ENCODE assay signal across 26 cellular contexts in genomic region chr18:63043516-63043915, GRCh38.
DNase-seq lines count a peak whose midpoint lies in the region; ATAC-seq and TF ChIP-seq lines count a peak whose summit lies in the region.
"Had no signal": no experiment of that assay in that cellular context is flagged by ENCODE, and none has a peak within 500 bp of the region (broad histone marks: within the 10 kb centered on the region; RNA-seq: fewer than 3 reads in every experiment).

No MANE protein-coding gene starts in this region.

- no peaks in the 10 kb centered on the region for H3K9me3 ChIP-seq in breast epithelium
- H3K9me3 ChIP-seq in heart right ventricle, result peaks cover 0 to 10% (median 0%) of the 10 kb centered on the region in 11 donors
- no peaks in the 10 kb centered on the region for H3K9me3 ChIP-seq in spleen

- H3K4me1 ChIP-seq in breast epithelium, result no peaks in the 10 kb centered on the region
- H3K4me1 ChIP-seq in heart right ventricle, result peaks cover 0 to 9% (median 7%) of the 10 kb centered on the region in 9 donors
- H3K4me1 ChIP-seq in spleen, result peaks cover 0 to 13% (median 4%) of the 10 kb centered on the region in 6 donors
- H3K4me1 ChIP-seq: parathyroid adenoma had no signal

- CTCF ChIA-PET in MCF 10A (lab: Yijun Ruan, JAX), result interaction anchor here (0.8 kb wide), 1 partner anchor 17 kb away, joined by 4 read pairs; no protein-coding TSS in a partner anchor

- H3K9me3 Mint-ChIP-seq in MCF 10A (ENCODE audit: unreplicated experiment), result no peaks in the 10 kb centered on the region
- H3K9me3 Mint-ChIP-seq: dendritic cell treated with granulocyte-macrophage colony-stimulating factor and Interleukin-4, amounts not matched to agents 40 ng/mL and 50 ng/mL, for 4 days; H9 had no signal

- intact Hi-C loops in MCF 10A (cut with micrococcal nuclease) (no loop called here), breast epithelium (cut with DNase I; ENCODE audit: low total_unique reads) (no loop called here), heart right ventricle (cut with DNase I) (no loop called here), spleen (cut with DNase I; ENCODE audit: low total_unique reads) (no loop called here)

- H3K27ac Mint-ChIP-seq in MCF 10A (ENCODE audit: low read depth, unreplicated experiment), result no peak overlapping the region
- H3K27ac Mint-ChIP-seq: dendritic cell treated with granulocyte-macrophage colony-stimulating factor and Interleukin-4, amounts not matched to agents 40 ng/mL and 50 ng/mL, for 4 days; H9; T-helper 1 cell treated with Interleukin-12 subunit alpha and Interleukin-12 subunit beta and Interleukin-4 antibody, amounts not matched to agents 30 μg/mL and 1 μg/mL, for 36 hours had no signal

- no peak for ATAC-seq in heart right ventricle
- ATAC-seq: right cardiac atrium; stimulated activated naive B cell treated with anti-CD40 and anti-IgM and Interleukin-4, amounts not matched to agents 10 μg/mL and 1 μg/mL and 100 μg/mL, for 72 hours had no signal

- H3K36me3 ChIP-seq in breast epithelium, result no peaks in the 10 kb centered on the region
- H3K36me3 ChIP-seq in heart right ventricle, result no peaks in the 10 kb centered on the region
- no peaks in the 10 kb centered on the region for H3K36me3 ChIP-seq in spleen

- POLR2A ChIA-PET in MCF 10A (lab: Yijun Ruan, JAX), result interaction anchor here (0.7 to 0.8 kb wide), 2 partner anchors 284 to 329 kb away, joined by 3 to 6 read pairs; no protein-coding TSS in a partner anchor

- no TSS peak for BruUV-seq in MCF 10A (replicated peaks; lab: Mats Ljungman, UMichigan)

- TF ChIP-seq CTCF in MCF 10A (IDR thresholded peaks at IDR 0.05; ENCODE audit: unreplicated experiment) (no peak), breast epithelium (IDR thresholded peaks at IDR 0.05) (no peak), astrocyte of the spinal cord (IDR thresholded peaks at IDR 0.05; ENCODE audit: low read depth, low read length) (no peak), fibroblast of villous mesenchyme (IDR thresholded peaks at IDR 0.05; ENCODE audit: insufficient read depth, low read depth, low read length) (no peak), heart right ventricle (IDR thresholded peaks at IDR 0.05) (no peak), spleen (IDR thresholded peaks at IDR 0.05 in 8 of 11, conservative IDR thresholded peaks at IDR 0.05 in 3 of 11) (no peak)

- H3K4me3 Mint-ChIP-seq in MCF 10A (ENCODE audit: unreplicated experiment), result no peak overlapping the region
- H3K4me3 Mint-ChIP-seq: CD4-positive, CD25-positive, alpha-beta regulatory T cell; dendritic cell treated with granulocyte-macrophage colony-stimulating factor and Interleukin-4, amounts not matched to agents 40 ng/mL and 50 ng/mL, for 4 days; H9; stimulated activated naive B cell treated with anti-CD40 and anti-IgM and Interleukin-4, amounts not matched to agents 10 μg/mL and 1 μg/mL and 100 μg/mL, for 72 hours; T-helper 1 cell treated with Interleukin-12 subunit alpha and Interleukin-12 subunit beta and Interleukin-4 antibody, amounts not matched to agents 30 μg/mL and 1 μg/mL, for 36 hours had no signal

- H3K27ac ChIP-seq in breast epithelium (no peak overlapping the region), heart right ventricle (no peak overlapping the region), spleen (no peak overlapping the region)
- H3K27ac ChIP-seq: 22Rv1, parathyroid adenoma, SK-N-MC had no signal

- no peaks in the 10 kb centered on the region for H3K27me3 Mint-ChIP-seq in MCF 10A (ENCODE audit: insufficient read depth, unreplicated experiment)
- H3K27me3 Mint-ChIP-seq: stimulated activated naive B cell treated with anti-CD40 and anti-IgM and Interleukin-4, amounts not matched to agents 10 μg/mL and 1 μg/mL and 100 μg/mL, for 72 hours had no signal

- H3K4me3 ChIP-seq in breast epithelium (no peak overlapping the region), astrocyte of the spinal cord (ENCODE audit: low read depth, low read length) (no peak overlapping the region), fibroblast of villous mesenchyme (ENCODE audit: low read depth, low read length) (no peak overlapping the region), heart right ventricle (no peak overlapping the region), spleen (no peak overlapping the region)
- H3K4me3 ChIP-seq: SK-N-MC had no signal

- TF ChIP-seq POLR2A in breast epithelium (IDR thresholded peaks at IDR 0.05) (no peak), spleen (IDR thresholded peaks at IDR 0.05) (no peak)

- peak; percentile 60 for DNase-seq in MCF 10A (ENCODE audit: unreplicated experiment)
- no peak for DNase-seq in breast epithelium (ENCODE audit: low spot score in 2 of 2)
- peak; percentile 2 for DNase-seq in astrocyte of the spinal cord (ENCODE audit: low read depth, low spot score)
- peak; percentile 16 for DNase-seq in fibroblast of villous mesenchyme (ENCODE audit: low read depth)
- no peak for DNase-seq in stimulated activated naive CD4-positive, alpha-beta T cell (lab: John Stamatoyannopoulos, UW)
- no peak for DNase-seq in heart right ventricle
- no peak for DNase-seq in spleen
- DNase-seq in GF-D8 (lab: John Stamatoyannopoulos, UW), result no peak
- DNase-seq: activated CD4-positive, alpha-beta T cell treated with anti-CD3 and anti-CD28 coated beads, Interleukin-2, amount 50 U/mL, for 48 hours; activated naive CD4-positive, alpha-beta T cell treated with anti-CD3 and anti-CD28 coated beads, Interleukin-2, amount 50 U/mL, for 16 hours; amygdala; CD4-positive, CD25-positive, alpha-beta regulatory T cell; H9; KBM-7; kidney glomerular epithelial cell; NCI-H1417; NCI-H446; NCI-H82; right cardiac atrium; stimulated activated CD4-positive, alpha-beta T cell treated with anti-CD3 and anti-CD28 coated beads, Interleukin-4, amount 100 ng/mL, for 4 hours; stimulated activated naive B cell treated with anti-CD40 and anti-IgM and Interleukin-4, amounts not matched to agents 10 μg/mL and 1 μg/mL and 100 μg/mL, for 72 hours had no signal

- no peaks in the 10 kb centered on the region for H3K36me3 Mint-ChIP-seq in MCF 10A (ENCODE audit: insufficient read depth, unreplicated experiment)

- no peaks in the 10 kb centered on the region for H3K27me3 ChIP-seq in breast epithelium
- H3K27me3 ChIP-seq in heart right ventricle, result peaks cover 0 to 8% (median 0%) of the 10 kb centered on the region in 7 donors
- no peaks in the 10 kb centered on the region for H3K27me3 ChIP-seq in spleen (replicated peaks in 1 of 7)

- in situ Hi-C loops in astrocyte of the spinal cord (cut with HindIII; ENCODE audit: low sequenced_read_pairs), result no loop called here

- WGBS in heart right ventricle, 2 donors, result 80 to 84% methylated on average over 5 of the region's 5 CpGs
- WGBS in spleen, 5 donors, result 75 to 88% (median 83%) methylated on average over 5 of the region's 5 CpGs

- peaks cover 14% of the 10 kb centered on the region for H3K4me1 Mint-ChIP-seq in MCF 10A (ENCODE audit: insufficient read depth, unreplicated experiment)

Comparison
In these comparisons a context has a peak if more than half of its experiments do, and no peak if none do; other contexts are left out.
1. DNase-seq: peak in MCF 10A (single experiment), astrocyte of the spinal cord (single experiment) and fibroblast of villous mesenchyme (single experiment); none in breast epithelium (0 of 2), stimulated activated naive CD4-positive, alpha-beta T cell (0 of 6), heart right ventricle (0 of 2), spleen (single experiment) and GF-D8 (single experiment).